Comparison of ENCODE assay signal across 6 cellular contexts in genomic region chr4:173891072-173891471, GRCh38.
"Had no signal": no experiment of that assay in that cellular context is flagged by ENCODE, and none has a peak within 500 bp of the region (broad histone marks: within the 10 kb centered on the region; RNA-seq: fewer than 3 reads in every experiment).

No MANE protein-coding gene starts in this region.

- DNase-seq: Karpas-422, KBM-7, KG1 had no signal

- H3K27ac ChIP-seq: HL-60, KMS-11 had no signal

- H3K9ac ChIP-seq: KMS-11 had no signal

- FAIRE-seq: HTR-8/SVneo had no signal

- H3K4me2 ChIP-seq: KMS-11 had no signal
